Comparison of ENCODE assay signal across 8 cellular contexts in the genomic region with DNA sequence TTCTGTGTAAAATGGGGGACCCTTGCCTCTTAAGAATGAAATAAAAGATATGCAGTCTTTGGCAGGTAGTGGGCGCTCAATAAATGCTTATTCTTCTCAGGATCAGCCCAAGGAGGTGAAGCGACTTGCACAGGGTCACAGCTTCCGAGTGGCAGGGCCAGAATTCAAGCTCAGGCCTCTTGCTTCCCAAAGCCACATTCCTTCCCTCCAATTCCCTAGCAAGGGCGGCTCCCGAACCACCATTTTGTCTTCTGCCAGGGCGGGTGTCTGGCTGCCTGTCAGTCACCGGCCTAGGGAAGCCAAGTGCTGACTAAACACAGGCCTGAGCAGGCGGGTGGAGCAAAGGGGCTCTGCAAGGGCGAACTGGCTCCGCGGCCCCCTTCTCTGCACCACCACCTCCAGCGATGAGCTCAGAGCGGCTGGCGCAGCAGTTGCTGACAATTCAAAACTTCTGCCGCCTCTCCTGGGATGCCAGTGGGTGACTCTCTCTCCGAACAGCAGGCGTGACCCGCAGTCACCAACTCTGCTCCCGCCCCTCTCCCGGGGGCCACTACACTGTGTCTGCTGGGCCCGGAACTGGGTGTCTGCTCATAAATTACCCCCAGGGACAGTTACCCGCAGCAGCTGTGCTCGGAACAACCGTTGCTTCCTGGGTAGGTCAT.
A peak's percentile ranks its signal among the peaks of the same experiment; 100 is the strongest.
DNase-seq lines count a peak whose midpoint lies in the region; ATAC-seq and TF ChIP-seq lines count a peak whose summit lies in the region.

No MANE protein-coding gene starts in this region.

- no peak for ATAC-seq in DND-41 (ENCODE audit: insufficient read depth, low read depth)
- peak; percentile 63 for ATAC-seq in HG03460 (IDR thresholded peaks at IDR 0.05; ENCODE audit: unreplicated experiment)
- ATAC-seq in HG03175 (IDR thresholded peaks at IDR 0.05; ENCODE audit: unreplicated experiment) = no peak
- ATAC-seq in GM21423 (IDR thresholded peaks at IDR 0.05; ENCODE audit: unreplicated experiment) = no peak
- no peak for ATAC-seq in GM18520 (IDR thresholded peaks at IDR 0.05; ENCODE audit: unreplicated experiment)

- no peaks in the 10 kb centered on the region for H4K20me1 ChIP-seq in DND-41 (ENCODE audit: insufficient read depth, low read length)

- no peaks in the 10 kb centered on the region for H3K4me1 ChIP-seq in DND-41 (ENCODE audit: insufficient read depth, low read length)

- no peak overlapping the region for H3K9ac ChIP-seq in DND-41 (ENCODE audit: low read depth, low read length)

- no peak overlapping the region for H3K4me3 ChIP-seq in DND-41 (ENCODE audit: low read depth in 1 of 2, low read length in 2 of 2)
- no peak overlapping the region for H3K4me3 ChIP-seq in astrocyte of the cerebellum (ENCODE audit: low read depth, low read length)

- no peak overlapping the region for H2AFZ ChIP-seq in DND-41 (ENCODE audit: low read depth, low read length)

- in situ Hi-C loops in astrocyte of the cerebellum (cut with HindIII; ENCODE audit: low sequenced_read_pairs) = loop anchor here (5.0 kb wide), 1 partner anchor 194 kb away; no protein-coding TSS in a partner anchor

- no peak overlapping the region for H3K4me2 ChIP-seq in DND-41 (ENCODE audit: insufficient read depth, low read length)

- H3K27me3 ChIP-seq in DND-41 (ENCODE audit: insufficient read depth, low read length, poor library complexity) = no peaks in the 10 kb centered on the region

- peak; percentile 33 for TF ChIP-seq CTCF in DND-41 (IDR thresholded peaks at IDR 0.05; ENCODE audit: borderline replicate concordance, extremely low read depth, low read length, poor library complexity, severe bottlenecking)
- TF ChIP-seq CTCF in astrocyte of the cerebellum (IDR thresholded peaks at IDR 0.05; ENCODE audit: low read depth, low read length, missing control alignments) = peak; percentile 39

- H3K79me2 ChIP-seq in DND-41 (ENCODE audit: insufficient read depth, low read length) = no peaks in the 10 kb centered on the region

- no peaks in the 10 kb centered on the region for H3K9me3 ChIP-seq in DND-41 (ENCODE audit: insufficient read depth, low read length, severe bottlenecking)

- DNase-seq in DND-41 (no peak), astrocyte of the cerebellum (ENCODE audit: low read depth) (no peak), iris pigment epithelial cell (ENCODE audit: low read depth) (peak; percentile 28)
- DNase-seq in stimulated activated CD4-positive, alpha-beta T cell treated with anti-CD3 and anti-CD28 coated beads, Interleukin-4, amount 100 ng/mL, for 1 hour = peak; percentile 25

- H3K27ac ChIP-seq in DND-41 (ENCODE audit: low read length) = no peak overlapping the region

- peaks cover 25% of the 10 kb centered on the region for H3K36me3 ChIP-seq in DND-41 (ENCODE audit: insufficient read depth, low read length)

Comparison
In these comparisons a context has a peak if more than half of its experiments do, and no peak if none do; other contexts are left out.
1. DNase-seq: peak in iris pigment epithelial cell (single experiment) and stimulated activated CD4-positive, alpha-beta T cell treated with anti-CD3 and anti-CD28 coated beads, Interleukin-4, amount 100 ng/mL, for 1 hour (single experiment); none in DND-41 (single experiment) and astrocyte of the cerebellum (single experiment).